In the genomic region with DNA sequence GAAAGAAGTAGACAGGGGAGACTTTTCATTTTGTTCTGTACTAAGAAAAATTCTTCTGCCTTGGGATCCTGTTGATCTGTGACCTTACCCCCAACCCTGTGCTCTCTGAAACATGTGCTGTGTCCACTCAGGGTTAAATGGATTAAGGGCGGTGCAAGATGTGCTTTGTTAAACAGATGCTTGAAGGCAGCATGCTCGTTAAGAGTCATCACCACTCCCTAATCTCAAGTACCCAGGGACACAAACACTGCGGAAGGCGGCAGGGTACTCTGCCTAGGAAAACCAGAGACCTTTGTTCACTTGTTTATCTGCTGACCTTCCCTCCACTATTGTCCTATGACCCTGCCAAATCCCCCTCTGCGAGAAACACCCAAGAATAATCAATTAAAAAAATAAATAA, we compare ENCODE assay signal across 2 cellular contexts. TPM values are rescaled to one million over a fixed set of nuclear protein-coding genes. Genes with fewer than 3 reads are reported as not detected.
"Had no signal": no experiment of that assay in that cellular context is flagged by ENCODE, and none has a peak within 500 bp of the region (broad histone marks: within the 10 kb centered on the region; RNA-seq: fewer than 3 reads in every experiment).

No MANE protein-coding gene starts in this region.

RNA-seq across cellular contexts. Expression of gene OR10V1, which starts 13.5 kb away (rescaled TPM):
- total RNA-seq: G401, GM12878 had no signal
- polyA plus RNA-seq: GM12878 had no signal
